Comparison of ENCODE assay signal across 8 cellular contexts in genomic region chr22:38180841-38181452, GRCh38. TPM values are rescaled to one million over a fixed set of nuclear protein-coding genes. Genes with fewer than 3 reads are reported as not detected.
A peak's percentile ranks its signal among the peaks of the same experiment; 100 is the strongest.
DNase-seq lines count a peak whose midpoint lies in the region; ATAC-seq and TF ChIP-seq lines count a peak whose summit lies in the region.

No MANE protein-coding gene starts in this region.

- H3K27me3 ChIP-seq in GM06990 (replicated peaks; ENCODE audit: control insufficient read depth, insufficient read depth, low read length) (no peaks in the 10 kb centered on the region), foreskin keratinocyte (no peaks in the 10 kb centered on the region), parathyroid adenoma (ENCODE audit: control insufficient read depth, insufficient read depth, low read length) (no peaks in the 10 kb centered on the region)

- TF ChIP-seq CTCF in GM06990 (IDR thresholded peaks at IDR 0.05; ENCODE audit: insufficient read depth, low read length, poor library complexity, severe bottlenecking) (no peak), foreskin keratinocyte (conservative IDR thresholded peaks at IDR 0.05) (peak; percentile 33), parathyroid adenoma (IDR thresholded peaks at IDR 0.05) (no peak)

- H3K4me1 ChIP-seq in foreskin keratinocyte: peaks cover 27% of the 10 kb centered on the region
- H3K4me1 ChIP-seq in parathyroid adenoma: no peaks in the 10 kb centered on the region

- no peak for ATAC-seq in foreskin keratinocyte
- ATAC-seq in HG02798 (IDR thresholded peaks at IDR 0.05; ENCODE audit: poor library complexity, unreplicated experiment): no peak

- peak overlapping the region; percentile 77 for H3K4me3 ChIP-seq in GM06990 (replicated peaks; ENCODE audit: low read depth, low read length)
- H3K4me3 ChIP-seq in parathyroid adenoma (ENCODE audit: low read depth, low read length): peak overlapping the region; percentile 94

- peak overlapping the region; percentile 76 for H2AFZ ChIP-seq in parathyroid adenoma

- no peaks in the 10 kb centered on the region for H3K9me3 ChIP-seq in parathyroid adenoma (ENCODE audit: control insufficient read depth, low read length)

- H3K27ac ChIP-seq in foreskin keratinocyte (peak overlapping the region; percentile 96), parathyroid adenoma (peak overlapping the region; percentile 87)

- peak overlapping the region; percentile 28 for H3K9ac ChIP-seq in parathyroid adenoma

- no peaks in the 10 kb centered on the region for H3K79me2 ChIP-seq in parathyroid adenoma

- peak overlapping the region; percentile 99 for H3K4me2 ChIP-seq in parathyroid adenoma (ENCODE audit: low read length)

- H3K36me3 ChIP-seq in GM06990 (ENCODE audit: control insufficient read depth, insufficient read depth, low read length): no peaks in the 10 kb centered on the region
- H3K36me3 ChIP-seq in parathyroid adenoma (ENCODE audit: control insufficient read depth, insufficient read depth, low read length): no peaks in the 10 kb centered on the region

- DNase-seq in GM06990 (ENCODE audit: extremely low read depth, insufficient read length) (peak; percentile 65), HT-29 (ENCODE audit: low spot score) (peak; percentile 71), foreskin keratinocyte (peak in 1 of 2 donors; percentile 66), NK-92 (lab: John Stamatoyannopoulos, UW; ENCODE audit: unreplicated experiment) (no peak), amniotic stem cell (lab: John Stamatoyannopoulos, UW) (no peak)
- peak; percentile 50 to 54 for DNase-seq in activated T-cell treated with anti-CD3 and anti-CD28 coated beads, Interleukin-2, amount 50 U/mL, for 48 hours

RNA-seq across cellular contexts. Expression of gene PLA2G6, which starts 0.7 kb away (rescaled TPM):
- 13.0 and 16.1 TPM in 2 replicates for total RNA-seq in HT-29 (2014; rRNA removed; shearing (Covaris generic))
- 3.4 and 4.6 TPM in 2 replicates for total RNA-seq in foreskin keratinocyte
- 2.4 and 2.5 TPM in 2 replicates for polyA plus RNA-seq in foreskin keratinocyte

RNA-seq across cellular contexts. Expression of gene MAFF, which starts 20.8 kb away (rescaled TPM):
- 78.7 and 91.5 TPM in 2 replicates for total RNA-seq in HT-29 (2014; rRNA removed; shearing (Covaris generic))
- 21.1 and 23.8 TPM in 2 replicates for total RNA-seq in foreskin keratinocyte
- polyA plus RNA-seq in foreskin keratinocyte: 18.7 and 20.0 TPM in 2 replicates

Comparison
In these comparisons a context has a peak if more than half of its experiments do, and no peak if none do; other contexts are left out.
1. DNase-seq: peak in GM06990 (single experiment), HT-29 (single experiment) and activated T-cell treated with anti-CD3 and anti-CD28 coated beads, Interleukin-2, amount 50 U/mL, for 48 hours (2 of 2); none in NK-92 (single experiment) and amniotic stem cell (single experiment).